In genomic region chr10:128996092-128996491, GRCh38 we compare ENCODE assay signal across 26 cellular contexts.
"Had no signal": no experiment of that assay in that cellular context is flagged by ENCODE, and none has a peak within 500 bp of the region (broad histone marks: within the 10 kb centered on the region; RNA-seq: fewer than 3 reads in every experiment).

No MANE protein-coding gene starts in this region.

- ATAC-seq: naive thymus-derived CD8-positive, alpha-beta T cell; natural killer cell treated with Interleukin-12 subunit alpha and Interleukin-12 subunit beta and Interleukin-15 and Interleukin-18, amount 100 ng/mL, for 72 hours; pancreas; right cardiac atrium; right lobe of liver; stimulated activated effector memory CD8-positive, alpha-beta T cell treated with anti-CD3 and anti-CD28 coated beads, Interleukin-12 subunit alpha, Interleukin-12 subunit beta, amount 100 ng/mL, for 72 hours; stimulated activated naive B cell treated with anti-CD40 and anti-IgM and Interleukin-4, amounts not matched to agents 10 μg/mL and 1 μg/mL and 100 μg/mL, for 72 hours had no signal

- DNase-seq: naive B cell; naive thymus-derived CD8-positive, alpha-beta T cell; nephron progenitor cell; occipital lobe; pancreas; retina; right cardiac atrium; right lobe of liver; sigmoid colon; small intestine; stimulated activated CD4-positive, alpha-beta T cell treated with anti-CD3 and anti-CD28 coated beads, Interleukin-15, amount 100 ng/mL, for 24 hours; stimulated activated CD4-positive, alpha-beta T cell treated with anti-CD3 and anti-CD28 coated beads, Interleukin-2, amount 100 ng/mL, for 24 hours; stimulated activated CD4-positive, alpha-beta T cell treated with anti-CD3 and anti-CD28 coated beads, Interleukin-2, amount 100 ng/mL, for 48 hours; stimulated activated CD4-positive, alpha-beta T cell treated with anti-CD3 and anti-CD28 coated beads, Interleukin-4, amount 100 ng/mL, for 24 hours; stimulated activated naive B cell treated with anti-CD40 and anti-IgM and Interleukin-4, amounts not matched to agents 10 μg/mL and 1 μg/mL and 100 μg/mL, for 72 hours; stimulated activated naive CD4-positive, alpha-beta T cell treated with Interleukin-2 at 50 U/mL for 16 hours; stomach; thyroid gland; trophoblast cell; upper lobe of left lung had no signal

- H3K27ac ChIP-seq: pancreas, prostate gland, right lobe of liver, sigmoid colon, stomach, thoracic aorta, thyroid gland, tibial nerve, upper lobe of left lung, vagina had no signal

- H3K4me3 ChIP-seq: pancreas, prostate gland, right lobe of liver, sigmoid colon, stomach, thoracic aorta, thyroid gland, tibial nerve, upper lobe of left lung, vagina had no signal

- H3K27me3 ChIP-seq: pancreas, right lobe of liver, sigmoid colon, thyroid gland, tibial nerve, upper lobe of left lung, vagina had no signal

- H3K9me3 ChIP-seq: pancreas, prostate gland, right lobe of liver, sigmoid colon, stomach, thoracic aorta, thyroid gland, tibial nerve, upper lobe of left lung, vagina had no signal

- H3K36me3 ChIP-seq: pancreas, prostate gland, right lobe of liver, sigmoid colon, stomach, thoracic aorta, thyroid gland, tibial nerve, upper lobe of left lung, vagina had no signal

- H3K4me1 ChIP-seq: pancreas, prostate gland, right lobe of liver, sigmoid colon, stomach, thyroid gland, tibial nerve, upper lobe of left lung, vagina had no signal
